ENCODE assay signal across 3 cellular contexts in the genomic region with DNA sequence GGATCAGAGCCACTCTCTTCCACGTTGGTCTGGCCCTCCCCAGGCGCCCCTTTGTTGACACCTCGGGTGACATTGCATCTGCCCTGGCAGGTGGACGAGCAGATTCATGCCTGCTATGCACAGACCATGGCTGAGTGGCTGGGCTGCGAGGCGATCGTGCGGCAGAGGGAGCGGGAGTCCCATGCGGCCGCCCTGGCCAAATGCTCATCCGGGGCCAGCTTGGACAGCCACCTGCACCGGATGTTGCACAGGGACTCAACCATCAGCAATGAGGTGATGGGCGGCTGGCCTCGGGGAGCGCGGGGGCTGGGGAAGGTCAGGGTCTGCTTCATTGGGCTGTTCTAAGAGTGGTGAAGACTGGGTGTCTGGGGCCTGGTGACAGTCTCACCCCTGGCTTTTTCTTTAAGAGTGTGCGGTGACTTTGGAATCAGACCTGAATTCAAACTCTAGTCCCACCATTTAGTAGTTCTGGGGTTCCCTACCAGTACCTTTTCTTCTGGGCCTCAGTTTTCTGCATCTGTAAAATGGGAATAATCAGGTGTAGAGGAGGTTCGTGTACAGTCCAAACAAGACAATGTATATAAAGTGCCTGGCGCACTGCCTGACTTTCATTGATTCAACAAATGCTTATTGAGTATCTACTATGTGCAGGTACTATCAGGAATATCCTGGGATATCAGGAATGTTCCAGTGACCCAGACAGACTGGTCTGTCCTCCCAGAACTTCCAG.
A peak's percentile ranks its signal among the peaks of the same experiment; 100 is the strongest.
TF ChIP-seq lines count a peak whose summit lies in the region.

No MANE protein-coding gene starts in this region.

TF ChIP-seq in K562, 482 proteins besides CTCF, POLR2A, EP300 and RAD21:
- TF ChIP-seq CUX1 (CRISPR knock-in tag; IDR thresholded peaks at IDR 0.05) (no peak), RBM25 (IDR thresholded peaks at IDR 0.05; ENCODE audit: low read depth, low read length, severe bottlenecking) (peak; percentile 75), MECOM (CRISPR knock-in tag; IDR thresholded peaks at IDR 0.05) (no peak), BCOR (IDR thresholded peaks at IDR 0.05) (0 out of 2 replicates have a peak, but pooled peaks have one; percentile 25)

TF ChIP-seq in HepG2, 621 proteins besides CTCF, POLR2A, EP300 and RAD21:
- TF ChIP-seq CHD4 (IDR thresholded peaks at IDR 0.05; ENCODE audit: borderline replicate concordance, low read length) (peak; percentile 56; the same call in 1 of the 2 replicates), SOX13 (IDR thresholded peaks at IDR 0.05) (no peak), SOX13 (CRISPR knock-in tag; conservative IDR thresholded peaks at IDR 0.05 in 1 of 2, IDR thresholded peaks at IDR 0.05 in 1 of 2) (no peak), SOX5 (CRISPR knock-in tag; IDR thresholded peaks at IDR 0.05; ENCODE audit: borderline replicate concordance) (no peak), ZNF629 (CRISPR knock-in tag; conservative IDR thresholded peaks at IDR 0.05) (peak; percentile 94), ZNF205 (CRISPR knock-in tag; IDR thresholded peaks at IDR 0.05) (no peak), HNRNPH1 (optimal IDR thresholded peaks at IDR 0.05; ENCODE audit: low read depth, low read length) (no peak)
- TF ChIP-seq, protein P1, sequence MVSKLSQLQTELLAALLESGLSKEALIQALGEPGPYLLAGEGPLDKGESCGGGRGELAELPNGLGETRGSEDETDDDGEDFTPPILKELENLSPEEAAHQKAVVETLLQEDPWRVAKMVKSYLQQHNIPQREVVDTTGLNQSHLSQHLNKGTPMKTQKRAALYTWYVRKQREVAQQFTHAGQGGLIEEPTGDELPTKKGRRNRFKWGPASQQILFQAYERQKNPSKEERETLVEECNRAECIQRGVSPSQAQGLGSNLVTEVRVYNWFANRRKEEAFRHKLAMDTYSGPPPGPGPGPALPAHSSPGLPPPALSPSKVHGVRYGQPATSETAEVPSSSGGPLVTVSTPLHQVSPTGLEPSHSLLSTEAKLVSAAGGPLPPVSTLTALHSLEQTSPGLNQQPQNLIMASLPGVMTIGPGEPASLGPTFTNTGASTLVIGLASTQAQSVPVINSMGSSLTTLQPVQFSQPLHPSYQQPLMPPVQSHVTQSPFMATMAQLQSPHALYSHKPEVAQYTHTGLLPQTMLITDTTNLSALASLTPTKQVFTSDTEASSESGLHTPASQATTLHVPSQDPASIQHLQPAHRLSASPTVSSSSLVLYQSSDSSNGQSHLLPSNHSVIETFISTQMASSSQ (IDR thresholded peaks at IDR 0.05; ENCODE audit: low read depth) = 0 out of 2 replicates have a peak, but pooled peaks have one; percentile 3
- TF ChIP-seq, protein P1 (CRISPR knock-in tag; IDR thresholded peaks at IDR 0.05; ENCODE audit: borderline replicate concordance) = no peak
- TF ChIP-seq, protein P2, sequence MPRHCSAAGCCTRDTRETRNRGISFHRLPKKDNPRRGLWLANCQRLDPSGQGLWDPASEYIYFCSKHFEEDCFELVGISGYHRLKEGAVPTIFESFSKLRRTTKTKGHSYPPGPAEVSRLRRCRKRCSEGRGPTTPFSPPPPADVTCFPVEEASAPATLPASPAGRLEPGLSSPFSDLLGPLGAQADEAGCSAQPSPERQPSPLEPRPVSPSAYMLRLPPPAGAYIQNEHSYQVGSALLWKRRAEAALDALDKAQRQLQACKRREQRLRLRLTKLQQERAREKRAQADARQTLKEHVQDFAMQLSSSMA (CRISPR knock-in tag; IDR thresholded peaks at IDR 0.05) = no peak

TF ChIP-seq in GM23338, 12 proteins besides CTCF, POLR2A, EP300 and RAD21:
- TF ChIP-seq EZH2phosphoT487 (IDR thresholded peaks at IDR 0.05; ENCODE audit: unreplicated experiment) = no peak
- no peak for TF ChIP-seq NANOG (IDR thresholded peaks at IDR 0.05; ENCODE audit: borderline replicate concordance)
- no peak for TF ChIP-seq JUNB (IDR thresholded peaks at IDR 0.05; ENCODE audit: unreplicated experiment)
- no peak for TF ChIP-seq CREB1 (CRISPR knock-in tag; IDR thresholded peaks at IDR 0.05; ENCODE audit: low read depth)
- TF ChIP-seq, protein P3, sequence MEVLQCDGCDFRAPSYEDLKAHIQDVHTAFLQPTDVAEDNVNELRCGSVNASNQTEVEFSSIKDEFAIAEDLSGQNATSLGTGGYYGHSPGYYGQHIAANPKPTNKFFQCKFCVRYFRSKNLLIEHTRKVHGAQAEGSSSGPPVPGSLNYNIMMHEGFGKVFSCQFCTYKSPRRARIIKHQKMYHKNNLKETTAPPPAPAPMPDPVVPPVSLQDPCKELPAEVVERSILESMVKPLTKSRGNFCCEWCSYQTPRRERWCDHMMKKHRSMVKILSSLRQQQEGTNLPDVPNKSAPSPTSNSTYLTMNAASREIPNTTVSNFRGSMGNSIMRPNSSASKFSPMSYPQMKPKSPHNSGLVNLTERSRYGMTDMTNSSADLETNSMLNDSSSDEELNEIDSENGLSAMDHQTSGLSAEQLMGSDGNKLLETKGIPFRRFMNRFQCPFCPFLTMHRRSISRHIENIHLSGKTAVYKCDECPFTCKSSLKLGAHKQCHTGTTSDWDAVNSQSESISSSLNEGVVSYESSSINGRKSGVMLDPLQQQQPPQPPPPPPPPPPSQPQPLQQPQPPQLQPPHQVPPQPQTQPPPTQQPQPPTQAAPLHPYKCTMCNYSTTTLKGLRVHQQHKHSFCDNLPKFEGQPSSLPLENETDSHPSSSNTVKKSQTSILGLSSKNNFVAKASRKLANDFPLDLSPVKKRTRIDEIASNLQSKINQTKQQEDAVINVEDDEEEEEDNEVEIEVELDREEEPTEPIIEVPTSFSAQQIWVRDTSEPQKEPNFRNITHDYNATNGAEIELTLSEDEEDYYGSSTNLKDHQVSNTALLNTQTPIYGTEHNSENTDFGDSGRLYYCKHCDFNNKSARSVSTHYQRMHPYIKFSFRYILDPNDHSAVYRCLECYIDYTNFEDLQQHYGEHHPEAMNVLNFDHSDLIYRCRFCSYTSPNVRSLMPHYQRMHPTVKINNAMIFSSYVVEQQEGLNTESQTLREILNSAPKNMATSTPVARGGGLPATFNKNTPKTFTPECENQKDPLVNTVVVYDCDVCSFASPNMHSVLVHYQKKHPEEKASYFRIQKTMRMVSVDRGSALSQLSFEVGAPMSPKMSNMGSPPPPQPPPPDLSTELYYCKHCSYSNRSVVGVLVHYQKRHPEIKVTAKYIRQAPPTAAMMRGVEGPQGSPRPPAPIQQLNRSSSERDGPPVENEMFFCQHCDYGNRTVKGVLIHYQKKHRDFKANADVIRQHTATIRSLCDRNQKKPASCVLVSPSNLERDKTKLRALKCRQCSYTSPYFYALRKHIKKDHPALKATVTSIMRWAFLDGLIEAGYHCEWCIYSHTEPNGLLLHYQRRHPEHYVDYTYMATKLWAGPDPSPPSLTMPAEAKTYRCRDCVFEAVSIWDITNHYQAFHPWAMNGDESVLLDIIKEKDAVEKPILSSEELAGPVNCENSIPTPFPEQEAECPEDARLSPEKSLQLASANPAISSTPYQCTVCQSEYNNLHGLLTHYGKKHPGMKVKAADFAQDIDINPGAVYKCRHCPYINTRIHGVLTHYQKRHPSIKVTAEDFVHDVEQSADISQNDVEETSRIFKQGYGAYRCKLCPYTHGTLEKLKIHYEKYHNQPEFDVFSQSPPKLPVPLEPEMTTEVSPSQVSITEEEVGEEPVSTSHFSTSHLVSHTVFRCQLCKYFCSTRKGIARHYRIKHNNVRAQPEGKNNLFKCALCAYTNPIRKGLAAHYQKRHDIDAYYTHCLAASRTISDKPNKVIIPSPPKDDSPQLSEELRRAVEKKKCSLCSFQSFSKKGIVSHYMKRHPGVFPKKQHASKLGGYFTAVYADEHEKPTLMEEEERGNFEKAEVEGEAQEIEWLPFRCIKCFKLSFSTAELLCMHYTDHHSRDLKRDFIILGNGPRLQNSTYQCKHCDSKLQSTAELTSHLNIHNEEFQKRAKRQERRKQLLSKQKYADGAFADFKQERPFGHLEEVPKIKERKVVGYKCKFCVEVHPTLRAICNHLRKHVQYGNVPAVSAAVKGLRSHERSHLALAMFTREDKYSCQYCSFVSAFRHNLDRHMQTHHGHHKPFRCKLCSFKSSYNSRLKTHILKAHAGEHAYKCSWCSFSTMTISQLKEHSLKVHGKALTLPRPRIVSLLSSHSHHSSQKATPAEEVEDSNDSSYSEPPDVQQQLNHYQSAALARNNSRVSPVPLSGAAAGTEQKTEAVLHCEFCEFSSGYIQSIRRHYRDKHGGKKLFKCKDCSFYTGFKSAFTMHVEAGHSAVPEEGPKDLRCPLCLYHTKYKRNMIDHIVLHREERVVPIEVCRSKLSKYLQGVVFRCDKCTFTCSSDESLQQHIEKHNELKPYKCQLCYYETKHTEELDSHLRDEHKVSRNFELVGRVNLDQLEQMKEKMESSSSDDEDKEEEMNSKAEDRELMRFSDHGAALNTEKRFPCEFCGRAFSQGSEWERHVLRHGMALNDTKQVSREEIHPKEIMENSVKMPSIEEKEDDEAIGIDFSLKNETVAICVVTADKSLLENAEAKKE (CRISPR knock-in tag; IDR thresholded peaks at IDR 0.05) = no peak
- TF ChIP-seq ZNF331 (CRISPR knock-in tag; IDR thresholded peaks at IDR 0.05; ENCODE audit: low read depth) = no peak
- TF ChIP-seq ZNF114 (CRISPR knock-in tag; IDR thresholded peaks at IDR 0.05) = no peak
- no peak for TF ChIP-seq REST (IDR thresholded peaks at IDR 0.05; ENCODE audit: unreplicated experiment)
- TF ChIP-seq POLR2AphosphoS5 (IDR thresholded peaks at IDR 0.05; ENCODE audit: low read depth) = no peak
- no peak for TF ChIP-seq EZH2 (IDR thresholded peaks at IDR 0.05; ENCODE audit: low read depth, unreplicated experiment)
- no peak for TF ChIP-seq STAT1 (IDR thresholded peaks at IDR 0.05; ENCODE audit: unreplicated experiment)
- TF ChIP-seq, protein P4, sequence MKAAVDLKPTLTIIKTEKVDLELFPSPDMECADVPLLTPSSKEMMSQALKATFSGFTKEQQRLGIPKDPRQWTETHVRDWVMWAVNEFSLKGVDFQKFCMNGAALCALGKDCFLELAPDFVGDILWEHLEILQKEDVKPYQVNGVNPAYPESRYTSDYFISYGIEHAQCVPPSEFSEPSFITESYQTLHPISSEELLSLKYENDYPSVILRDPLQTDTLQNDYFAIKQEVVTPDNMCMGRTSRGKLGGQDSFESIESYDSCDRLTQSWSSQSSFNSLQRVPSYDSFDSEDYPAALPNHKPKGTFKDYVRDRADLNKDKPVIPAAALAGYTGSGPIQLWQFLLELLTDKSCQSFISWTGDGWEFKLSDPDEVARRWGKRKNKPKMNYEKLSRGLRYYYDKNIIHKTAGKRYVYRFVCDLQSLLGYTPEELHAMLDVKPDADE (IDR thresholded peaks at IDR 0.05) = no peak
TF ChIP-seq in GM23338: peak in this region for 0.
